Comparison of ENCODE assay signal across 9 cellular contexts in genomic region chr22:28907311-28908008, GRCh38. TPM values are rescaled to one million over a fixed set of nuclear protein-coding genes. Genes with fewer than 3 reads are reported as not detected.
DNase-seq lines count a peak whose midpoint lies in the region; ATAC-seq and TF ChIP-seq lines count a peak whose summit lies in the region.
"Had no signal": no experiment of that assay in that cellular context is flagged by ENCODE, and none has a peak within 500 bp of the region (broad histone marks: within the 10 kb centered on the region; RNA-seq: fewer than 3 reads in every experiment).

No MANE protein-coding gene starts in this region.

- 83 to 90% methylated on average over 5 of the region's 5 CpGs for WGBS in heart right ventricle, 2 donors

- intact Hi-C loops in heart right ventricle (cut with DNase I) = no loop called here

- H3K27me3 Mint-ChIP-seq in T-helper 2 cell treated with Interferon-gamma antibody and Interleukin-4, amounts not matched to agents 5 μg/mL and 100 μg/mL, for 36 hours (ENCODE audit: low read depth) = peaks cover 62% of the 10 kb centered on the region

- no peak overlapping the region for H3K27ac Mint-ChIP-seq in T-helper 2 cell treated with Interferon-gamma antibody and Interleukin-4, amounts not matched to agents 5 μg/mL and 100 μg/mL, for 36 hours

- no peak overlapping the region for H3K27ac ChIP-seq in heart right ventricle

- H3K36me3 Mint-ChIP-seq in T-helper 2 cell treated with Interferon-gamma antibody and Interleukin-4, amounts not matched to agents 5 μg/mL and 100 μg/mL, for 36 hours (ENCODE audit: low read depth) = no peaks in the 10 kb centered on the region

- ATAC-seq in GM18511 (IDR thresholded peaks at IDR 0.05; ENCODE audit: unreplicated experiment) (peak; percentile 86), GM21825 (IDR thresholded peaks at IDR 0.05; ENCODE audit: unreplicated experiment) (peak; percentile 88), heart right ventricle (no peak)

- H3K27me3 ChIP-seq in heart right ventricle = no peaks in the 10 kb centered on the region

- H3K4me3 Mint-ChIP-seq in T-helper 2 cell treated with Interferon-gamma antibody and Interleukin-4, amounts not matched to agents 5 μg/mL and 100 μg/mL, for 36 hours = no peak overlapping the region
- H3K4me3 Mint-ChIP-seq: central memory CD8-positive, alpha-beta T cell had no signal

- H3K9me3 ChIP-seq in heart right ventricle = no peaks in the 10 kb centered on the region

- peak; percentile 81 for DNase-seq in T-helper 2 cell treated with Interferon-gamma antibody and Interleukin-4, amounts not matched to agents 5 μg/mL and 100 μg/mL, for 36 hours (ENCODE audit: low spot score)
- DNase-seq in stimulated activated CD4-positive, alpha-beta T cell treated with anti-CD3 and anti-CD28 coated beads, Interleukin-12 subunit alpha, Interleukin-12 subunit beta, amount 100 ng/mL, for 24 hours (ENCODE audit: low read depth in 2 of 2) = peak; percentile 43 to 71
- DNase-seq in LoVo (ENCODE audit: low spot score) = no peak
- DNase-seq in kidney glomerular epithelial cell (lab: John Stamatoyannopoulos, UW) = no peak
- DNase-seq in heart right ventricle = no peak
- DNase-seq in SW480 (ENCODE audit: low spot score) = no peak

- no peaks in the 10 kb centered on the region for H3K9me3 Mint-ChIP-seq in T-helper 2 cell treated with Interferon-gamma antibody and Interleukin-4, amounts not matched to agents 5 μg/mL and 100 μg/mL, for 36 hours
- H3K9me3 Mint-ChIP-seq: central memory CD8-positive, alpha-beta T cell had no signal

- peaks cover 18% of the 10 kb centered on the region for H3K4me1 Mint-ChIP-seq in T-helper 2 cell treated with Interferon-gamma antibody and Interleukin-4, amounts not matched to agents 5 μg/mL and 100 μg/mL, for 36 hours (ENCODE audit: low read depth)

- H3K4me3 ChIP-seq in heart right ventricle = no peak overlapping the region

- H3K36me3 ChIP-seq in heart right ventricle = no peaks in the 10 kb centered on the region

- no peak for TF ChIP-seq CTCF in heart right ventricle (IDR thresholded peaks at IDR 0.05)

- H3K4me1 ChIP-seq in heart right ventricle = peaks cover 14 to 69% (median 53%) of the 10 kb centered on the region in 9 donors

RNA-seq across cellular contexts. Expression of gene ZNRF3, which starts 24.1 kb away (rescaled TPM):
- 1 to 10 TPM; 4.4 to 7.7 (median 6.3) TPM for total RNA-seq in heart right ventricle
- polyA plus RNA-seq in heart right ventricle = 1 to 10 TPM; 1.8 to 2.2 TPM

Comparison
In these comparisons a context has a peak if more than half of its experiments do, and no peak if none do; other contexts are left out.
1. ATAC-seq: peak in GM18511 (single experiment) and GM21825 (single experiment); none in heart right ventricle (0 of 8).
2. DNase-seq: peak in T-helper 2 cell treated with Interferon-gamma antibody and Interleukin-4, amounts not matched to agents 5 μg/mL and 100 μg/mL, for 36 hours (single experiment) and stimulated activated CD4-positive, alpha-beta T cell treated with anti-CD3 and anti-CD28 coated beads, Interleukin-12 subunit alpha, Interleukin-12 subunit beta, amount 100 ng/mL, for 24 hours (2 of 2); none in LoVo (single experiment), kidney glomerular epithelial cell (single experiment), heart right ventricle (0 of 2) and SW480 (single experiment).